9 cellular contexts compared by ENCODE assay signal in genomic region chr16:2028146-2028545, GRCh38. TPM values are rescaled to one million over a fixed set of nuclear protein-coding genes. Genes with fewer than 3 reads are reported as not detected.
DNase-seq lines count a peak whose midpoint lies in the region; ATAC-seq and TF ChIP-seq lines count a peak whose summit lies in the region.
"Had no signal": no experiment of that assay in that cellular context is flagged by ENCODE, and none has a peak within 500 bp of the region (broad histone marks: within the 10 kb centered on the region; RNA-seq: fewer than 3 reads in every experiment).

No MANE protein-coding gene starts in this region.

- peak overlapping the region in 1 of 2 donors; percentile 89 for H3K27ac ChIP-seq in coronary artery
- no peak overlapping the region for H3K27ac ChIP-seq in muscle layer of duodenum (ENCODE audit: low read length)
- peak overlapping the region; percentile 7 to 79 for H3K27ac ChIP-seq in uterus

- DNase-seq in left cardiac atrium (peak; percentile 16), Right ventricle myocardium superior (no peak), coronary artery (ENCODE audit: low spot score) (no peak), uterus (no peak), COLO829 (ENCODE audit: low spot score) (no peak), lower leg skin (ENCODE audit: low spot score in 2 of 2) (no peak), NCI-H774 (lab: John Stamatoyannopoulos, UW) (no peak)
- DNase-seq: activated T-cell treated with anti-CD3 and anti-CD28 coated beads, Interleukin-2, amount 50 U/mL, for 72 hours had no signal

- no peak for TF ChIP-seq POLR2A in uterus (IDR thresholded peaks at IDR 0.05)
- no peak for TF ChIP-seq POLR2A in lower leg skin (IDR thresholded peaks at IDR 0.05)

- H3K9me3 ChIP-seq in muscle layer of duodenum (ENCODE audit: control insufficient read depth in 1 of 2, low read length in 2 of 2), result no peaks in the 10 kb centered on the region
- no peaks in the 10 kb centered on the region for H3K9me3 ChIP-seq in uterus

- H3K27me3 ChIP-seq in muscle layer of duodenum (ENCODE audit: low read depth, low read length) (no peaks in the 10 kb centered on the region), uterus (no peaks in the 10 kb centered on the region)

- intact Hi-C loops in left cardiac atrium (cut with DNase I) (no loop called here), Right ventricle myocardium superior (cut with DNase I) (no loop called here), uterus (cut with DNase I; ENCODE audit: low total_unique reads) (no loop called here), lower leg skin (cut with DNase I; ENCODE audit: low total_unique reads) (no loop called here)

- WGBS in lower leg skin, 2 donors, result 83 to 87% methylated on average over 3 of the region's 3 CpGs

- no peaks in the 10 kb centered on the region for H3K36me3 ChIP-seq in muscle layer of duodenum (ENCODE audit: control insufficient read depth in 1 of 2, insufficient read depth in 2 of 2, low read length in 2 of 2)
- no peaks in the 10 kb centered on the region for H3K36me3 ChIP-seq in uterus

- TF ChIP-seq CTCF in coronary artery (IDR thresholded peaks at IDR 0.05) (no peak), uterus (IDR thresholded peaks at IDR 0.05) (no peak), lower leg skin (IDR thresholded peaks at IDR 0.05) (no peak)

- peaks cover 6 to 48% of the 10 kb centered on the region in 2 donors for H3K4me1 ChIP-seq in muscle layer of duodenum (ENCODE audit: control insufficient read depth in 1 of 2, insufficient read depth in 2 of 2, low read length in 2 of 2)
- H3K4me1 ChIP-seq in uterus, result peaks cover 0 to 6% of the 10 kb centered on the region in 2 donors

- peak overlapping the region; percentile 91 for H3K4me3 ChIP-seq in coronary artery
- H3K4me3 ChIP-seq in muscle layer of duodenum (ENCODE audit: low read depth in 1 of 2, low read length in 2 of 2), result peak overlapping the region; percentile 69 to 78
- H3K4me3 ChIP-seq in uterus, result peak overlapping the region in 1 of 2 donors; percentile 56
- no peak overlapping the region for H3K4me3 ChIP-seq in lower leg skin (ENCODE audit: low read depth, poor library complexity, severe bottlenecking)

- ATAC-seq in left cardiac atrium (no peak), Right ventricle myocardium superior (ENCODE audit: poor library complexity) (no peak)
- ATAC-seq: activated T-cell treated with anti-CD3 and anti-CD28 coated beads, Interleukin-2, amount 50 U/mL, for 72 hours had no signal

RNA-seq across cellular contexts. Expression of gene NHERF2, which starts 1.4 kb away (rescaled TPM):
- total RNA-seq in left cardiac atrium, result 100 to 1,000 TPM; 164 to 242 TPM
- total RNA-seq in Right ventricle myocardium superior, result 258 TPM
- 10 to 100 TPM; 10.3 to 97.1 (median 33.1) TPM for total RNA-seq in uterus
- 10 to 100 TPM; 11.9 to 30.6 (median 27.3) TPM for total RNA-seq in lower leg skin

RNA-seq across cellular contexts. Expression of gene NPW, which starts 8.6 kb away (rescaled TPM):
- total RNA-seq in left cardiac atrium, result under 1 TPM in 1 of 2 donors, not detected in 1; 0.84 TPM
- not detected for total RNA-seq in Right ventricle myocardium superior
- total RNA-seq in uterus, result 1 to 10 TPM in 1 of 4 donors, not detected in 3; 1.5 TPM
- total RNA-seq in lower leg skin, result 1 to 10 TPM in 2 of 4 donors, under 1 TPM in 1, not detected in 1; 0.38 to 3.9 (median 1.6) TPM

RNA-seq across cellular contexts. Expression of gene ZNF598, which starts 18.5 kb away (rescaled TPM):
- 10 to 100 TPM; 14.7 to 22.9 TPM for total RNA-seq in left cardiac atrium
- total RNA-seq in Right ventricle myocardium superior, result 17.2 TPM
- 10 to 100 TPM; 16.9 to 50.0 (median 34.6) TPM for total RNA-seq in uterus
- total RNA-seq in lower leg skin, result 100 to 1,000 TPM in 2 of 4 donors, 10 to 100 TPM in 2; 56.1 to 117 (median 86.5) TPM

RNA-seq across cellular contexts. Expression of gene NTHL1, which starts 19.5 kb away (rescaled TPM):
- total RNA-seq in left cardiac atrium (10 to 100 TPM in 1 of 2 donors, 1 to 10 TPM in 1; 5.7 to 16.6 TPM), Right ventricle myocardium superior (26.2 TPM), uterus (10 to 100 TPM; 18.8 to 58.4 (median 27.6) TPM), lower leg skin (10 to 100 TPM in 3 of 4 donors, 1 to 10 TPM in 1; 5.8 to 29.9 (median 21.5) TPM)

RNA-seq across cellular contexts. Expression of gene TSC2, which starts 19.6 kb away (rescaled TPM):
- total RNA-seq in left cardiac atrium (10 to 100 TPM; 54.3 to 73.4 TPM), Right ventricle myocardium superior (67.8 TPM), uterus (100 to 1,000 TPM in 2 of 4 donors, 10 to 100 TPM in 2; 53.8 to 347 (median 131) TPM), lower leg skin (100 to 1,000 TPM in 1 of 4 donors, 10 to 100 TPM in 3; 56.7 to 130 (median 65.1) TPM)
